In genomic region chr22:25113316-25113721, GRCh38 we compare ENCODE assay signal across 12 cellular contexts.
DNase-seq lines count a peak whose midpoint lies in the region; ATAC-seq and TF ChIP-seq lines count a peak whose summit lies in the region.
"Had no signal": no experiment of that assay in that cellular context is flagged by ENCODE, and none has a peak within 500 bp of the region (broad histone marks: within the 10 kb centered on the region; RNA-seq: fewer than 3 reads in every experiment).

No MANE protein-coding gene starts in this region.

- no peak overlapping the region for H2BK5ac ChIP-seq in mesendoderm (ENCODE audit: low read length)

- H3K9me3 ChIP-seq in tibial artery: no peaks in the 10 kb centered on the region
- H3K9me3 ChIP-seq: neutrophil had no signal

- TF ChIP-seq CTCF in activated CD8-positive, alpha-beta T cell treated with anti-CD3 and anti-CD28 coated beads for 36 hours (IDR thresholded peaks at IDR 0.05): no peak
- TF ChIP-seq CTCF in dorsolateral prefrontal cortex (IDR thresholded peaks at IDR 0.05 in 54 of 56, conservative IDR thresholded peaks at IDR 0.05 in 2 of 56; ENCODE audit: low read depth in 1 of 56, partially characterized antibody in 56 of 56) (no peak), tibial artery (IDR thresholded peaks at IDR 0.05) (no peak)

- peak; percentile 3 for ATAC-seq in activated CD8-positive, alpha-beta T cell treated with anti-CD3 and anti-CD28 coated beads for 36 hours
- no peak for ATAC-seq in activated CD8-positive, alpha-beta T cell treated with anti-CD3 and anti-CD28 coated beads, Interleukin-2, amount 10 ng/mL, durations not matched to agents 7 days and 5 days
- no peak for ATAC-seq in GM21515 (IDR thresholded peaks at IDR 0.05; ENCODE audit: unreplicated experiment)
- no peak for ATAC-seq in GM21825 (IDR thresholded peaks at IDR 0.05; ENCODE audit: unreplicated experiment)

- no peak overlapping the region for H3K9ac ChIP-seq in mesendoderm (ENCODE audit: low read length)

- H3K27me3 ChIP-seq in dorsolateral prefrontal cortex: no peaks in the 10 kb centered on the region
- no peaks in the 10 kb centered on the region for H3K27me3 ChIP-seq in mesendoderm (ENCODE audit: insufficient read depth, low read length, poor library complexity)
- no peaks in the 10 kb centered on the region for H3K27me3 ChIP-seq in tibial artery

- CTCF ChIA-PET in activated CD8-positive, alpha-beta T cell treated with anti-CD3 and anti-CD28 coated beads for 36 hours (lab: Charles Lee): interaction anchor here (1.5 to 3.7 kb wide), 5 partner anchors 12 to 89 kb away, joined by 3 to 33 read pairs (median 18); no protein-coding TSS in a partner anchor
- CTCF ChIA-PET in activated CD8-positive, alpha-beta T cell treated with anti-CD3 and anti-CD28 coated beads, Interleukin-2, amount 10 ng/mL, durations not matched to agents 7 days and 5 days (lab: Charles Lee): no interaction called here

- intact Hi-C loops in activated CD8-positive, alpha-beta T cell treated with anti-CD3 and anti-CD28 coated beads for 36 hours (cut with micrococcal nuclease): no loop called here
- intact Hi-C loops in dorsolateral prefrontal cortex (cut with DNase I) (no loop called here), tibial artery (cut with DNase I; ENCODE audit: low total_unique reads) (no loop called here)

- H3K9me3 Mint-ChIP-seq in activated CD8-positive, alpha-beta T cell treated with anti-CD3 and anti-CD28 coated beads for 36 hours: no peaks in the 10 kb centered on the region
- no peaks in the 10 kb centered on the region for H3K9me3 Mint-ChIP-seq in activated CD8-positive, alpha-beta T cell treated with anti-CD3 and anti-CD28 coated beads, Interleukin-2, amount 10 ng/mL, durations not matched to agents 7 days and 5 days (ENCODE audit: insufficient read depth)

- peaks cover 5% of the 10 kb centered on the region for H3K79me1 ChIP-seq in mesendoderm (ENCODE audit: low read length)

- H2BK120ac ChIP-seq in mesendoderm (ENCODE audit: low read depth, low read length): no peak overlapping the region

- peaks cover 5% of the 10 kb centered on the region for H3K36me3 Mint-ChIP-seq in activated CD8-positive, alpha-beta T cell treated with anti-CD3 and anti-CD28 coated beads for 36 hours (ENCODE audit: low read depth)
- no peaks in the 10 kb centered on the region for H3K36me3 Mint-ChIP-seq in activated CD8-positive, alpha-beta T cell treated with anti-CD3 and anti-CD28 coated beads, Interleukin-2, amount 10 ng/mL, durations not matched to agents 7 days and 5 days (ENCODE audit: low read depth)

- H3K27ac ChIP-seq in dorsolateral prefrontal cortex: peak overlapping the region in 47 of 59 donors; percentile 4 to 94 (median 81)
- no peak overlapping the region for H3K27ac ChIP-seq in mesendoderm (ENCODE audit: low read depth, low read length)
- peak overlapping the region; percentile 78 to 83 for H3K27ac ChIP-seq in tibial artery
- H3K27ac ChIP-seq: neutrophil had no signal

- no CpG with 5 or more reads among the region's 7 CpGs for WGBS in mesendoderm (ENCODE audit: extremely low coverage, insufficient coverage, low lambda C conversion rate)

- H2BK15ac ChIP-seq in mesendoderm (replicated peaks; ENCODE audit: low read depth): no peak overlapping the region

- H3K4me3 ChIP-seq in dorsolateral prefrontal cortex (peak overlapping the region in 57 of 59 donors; percentile 6 to 82 (median 65)), mesendoderm (ENCODE audit: low read length) (no peak overlapping the region), tibial artery (peak overlapping the region in 1 of 2 donors; percentile 66)

- peak overlapping the region; percentile 78 for H3K4me3 Mint-ChIP-seq in activated CD8-positive, alpha-beta T cell treated with anti-CD3 and anti-CD28 coated beads for 36 hours
- no peak overlapping the region for H3K4me3 Mint-ChIP-seq in activated CD8-positive, alpha-beta T cell treated with anti-CD3 and anti-CD28 coated beads, Interleukin-2, amount 10 ng/mL, durations not matched to agents 7 days and 5 days

- DNase-seq in activated CD8-positive, alpha-beta T cell treated with anti-CD3 and anti-CD28 coated beads for 36 hours: no peak
- no peak for DNase-seq in activated CD8-positive, alpha-beta T cell treated with anti-CD3 and anti-CD28 coated beads, Interleukin-2, amount 10 ng/mL, durations not matched to agents 7 days and 5 days
- DNase-seq in dorsolateral prefrontal cortex: peak in 1 of 10 donors; percentile 48
- DNase-seq in mesendoderm: peak; percentile 16
- no peak for DNase-seq in tibial artery
- DNase-seq in activated CD4-positive, CD25-positive, alpha-beta regulatory T cell (lab: John Stamatoyannopoulos, UW): no peak
- DNase-seq: cortex of kidney; DMS79; stimulated activated CD4-positive, alpha-beta T cell treated with anti-CD3 and anti-CD28 coated beads, Interleukin-4, amount 100 ng/mL, for 4 hours had no signal

- H2AK5ac ChIP-seq in mesendoderm (ENCODE audit: low read length): no peak overlapping the region

- H3K4me1 Mint-ChIP-seq in activated CD8-positive, alpha-beta T cell treated with anti-CD3 and anti-CD28 coated beads for 36 hours (ENCODE audit: low read depth): peaks cover 29% of the 10 kb centered on the region
- H3K4me1 Mint-ChIP-seq in activated CD8-positive, alpha-beta T cell treated with anti-CD3 and anti-CD28 coated beads, Interleukin-2, amount 10 ng/mL, durations not matched to agents 7 days and 5 days (ENCODE audit: low read depth): peaks cover 20% of the 10 kb centered on the region

- H3K4me2 ChIP-seq in mesendoderm (ENCODE audit: low read length): no peak overlapping the region

- no peak overlapping the region for H4K8ac ChIP-seq in mesendoderm (ENCODE audit: low read depth, low read length)

- H3K79me2 ChIP-seq in mesendoderm (ENCODE audit: control insufficient read depth, insufficient read depth, low read length): no peaks in the 10 kb centered on the region

- no peak overlapping the region for H3K23ac ChIP-seq in mesendoderm (ENCODE audit: low read length)

- no peak overlapping the region for H3K56ac ChIP-seq in mesendoderm (ENCODE audit: low read length)

- H3K4ac ChIP-seq in mesendoderm (ENCODE audit: low read depth, low read length): no peak overlapping the region

- H3K18ac ChIP-seq in mesendoderm (ENCODE audit: low read length): no peak overlapping the region

- H3K27ac Mint-ChIP-seq in activated CD8-positive, alpha-beta T cell treated with anti-CD3 and anti-CD28 coated beads for 36 hours: no peak overlapping the region
- H3K27ac Mint-ChIP-seq in activated CD8-positive, alpha-beta T cell treated with anti-CD3 and anti-CD28 coated beads, Interleukin-2, amount 10 ng/mL, durations not matched to agents 7 days and 5 days: no peak overlapping the region

- no peaks in the 10 kb centered on the region for H3K36me3 ChIP-seq in mesendoderm (ENCODE audit: control insufficient read depth, insufficient read depth, low read length)
- H3K36me3 ChIP-seq in tibial artery: peaks cover 0 to 23% (median 13%) of the 10 kb centered on the region in 3 donors
- H3K36me3 ChIP-seq: neutrophil had no signal

- peaks cover 3% of the 10 kb centered on the region for H3K4me1 ChIP-seq in mesendoderm (ENCODE audit: control insufficient read depth, low read depth, low read length)
- peaks cover 0 to 72% (median 49%) of the 10 kb centered on the region in 4 donors for H3K4me1 ChIP-seq in tibial artery

- POLR2A ChIA-PET in activated CD8-positive, alpha-beta T cell treated with anti-CD3 and anti-CD28 coated beads for 36 hours (lab: Charles Lee): interaction anchor here (0.6 kb wide), 1 partner anchor 49 kb away, joined by 3 read pairs; no protein-coding TSS in a partner anchor
- POLR2A ChIA-PET in activated CD8-positive, alpha-beta T cell treated with anti-CD3 and anti-CD28 coated beads, Interleukin-2, amount 10 ng/mL, durations not matched to agents 7 days and 5 days (lab: Charles Lee): interaction anchor here (1.2 kb wide), 1 partner anchor 11 kb away, joined by 4 read pairs; no protein-coding TSS in a partner anchor

- H4K5ac ChIP-seq in mesendoderm (ENCODE audit: low read length): no peak overlapping the region

- H3K27me3 Mint-ChIP-seq in activated CD8-positive, alpha-beta T cell treated with anti-CD3 and anti-CD28 coated beads for 36 hours: no peaks in the 10 kb centered on the region
- H3K27me3 Mint-ChIP-seq in activated CD8-positive, alpha-beta T cell treated with anti-CD3 and anti-CD28 coated beads, Interleukin-2, amount 10 ng/mL, durations not matched to agents 7 days and 5 days (ENCODE audit: low read depth): no peaks in the 10 kb centered on the region
